Comparison of ENCODE assay signal across 22 cellular contexts in the genomic region with DNA sequence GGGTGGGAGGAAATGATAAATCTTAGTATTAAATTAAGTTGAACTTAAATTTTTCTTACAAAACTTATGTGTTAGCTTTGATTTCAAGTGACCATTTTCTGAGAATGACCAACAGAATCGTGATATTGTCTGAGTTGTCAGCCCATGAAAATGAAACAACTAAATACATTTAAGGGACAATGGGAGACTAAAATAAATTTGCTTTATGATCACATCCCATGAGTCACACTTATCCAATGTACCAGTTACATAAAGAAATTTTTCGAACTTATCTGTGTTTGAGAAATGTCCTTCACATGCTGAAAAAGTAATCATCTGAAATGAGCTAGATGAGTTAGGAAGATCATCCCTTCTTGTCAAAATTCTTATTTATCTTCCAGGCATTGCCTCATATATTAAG.
DNase-seq lines count a peak whose midpoint lies in the region; ATAC-seq, FAIRE-seq and TF ChIP-seq lines count a peak whose summit lies in the region.
"Had no signal": no experiment of that assay in that cellular context is flagged by ENCODE, and none has a peak within 500 bp of the region (broad histone marks: within the 10 kb centered on the region; RNA-seq: fewer than 3 reads in every experiment).

No MANE protein-coding gene starts in this region.

- no peaks in the 10 kb centered on the region for H3K79me2 ChIP-seq in PC-3 (ENCODE audit: low read length)

- peak overlapping the region; percentile 54 for H3K4me2 ChIP-seq in PC-3 (ENCODE audit: low read length)
- H3K4me2 ChIP-seq: A549, BLaER1 had no signal

- CTCF ChIA-PET in PC-3 (lab: Charles Lee) = interaction anchor here (0.6 kb wide), 1 partner anchor 48 kb away, joined by 7 read pairs; no protein-coding TSS in a partner anchor

- H2AFZ ChIP-seq in PC-3 (ENCODE audit: low read length) = peak overlapping the region; percentile 13; the same call in 1 of the 2 replicates

- H3K9me2 ChIP-seq in PC-3 (replicated peaks; ENCODE audit: low read length) = 0 out of 2 replicates have a peak, but pooled peaks cover 3% of the 10 kb centered on the region

- DNase-seq in D721Med (ENCODE audit: insufficient read length, low spot score) = no peak
- peak; percentile 47 for DNase-seq in DMS53 treated with DMSO at 0.1 percent for 48 hours (lab: John Stamatoyannopoulos, UW; ENCODE audit: unreplicated experiment)
- DNase-seq in PC-3 = peak; percentile 65
- DNase-seq in inferior parietal cortex (ENCODE audit: extremely low spot score) = peak; percentile 49
- DNase-seq in frontal cortex (ENCODE audit: low spot score in 2 of 2) = no peak
- DNase-seq in activated CD4-positive, alpha-beta T cell treated with anti-CD3 and anti-CD28 coated beads for 48 hours = no peak
- no peak for DNase-seq in NCI-H2196 treated with DMSO at 0.1 percent for 48 hours (lab: John Stamatoyannopoulos, UW; ENCODE audit: unreplicated experiment)
- DNase-seq: AML-193; BE2C; C1 segment of cervical spinal cord; CD4-positive, alpha-beta memory T cell; CD4-positive, CD25-positive, alpha-beta regulatory T cell; CD8-positive, alpha-beta memory T cell; COR-L47; DMS79 treated with DMSO at 0.1 percent for 48 hours; GF-D8 had no signal

- no peaks in the 10 kb centered on the region for H3K9me3 ChIP-seq in PC-3 (ENCODE audit: low read length)
- H3K9me3 ChIP-seq: A549, BE2C, BLaER1 had no signal

- TF ChIP-seq CTCF in D721Med (IDR thresholded peaks at IDR 0.05; ENCODE audit: insufficient read depth, missing control alignments) (no peak), PC-3 (conservative IDR thresholded peaks at IDR 0.05; ENCODE audit: low read depth, low read length) (no peak)

- ATAC-seq in PC-3 (peak; percentile 83), HG03045 (IDR thresholded peaks at IDR 0.05; ENCODE audit: unreplicated experiment) (no peak)
- ATAC-seq: A549 had no signal

- intact Hi-C loops in PC-3 (cut with micrococcal nuclease) = no loop called here

- POLR2A ChIA-PET in PC-3 (lab: Charles Lee; ENCODE audit: unreplicated experiment) = no interaction called here

- peak overlapping the region; percentile 89 for H3K27ac ChIP-seq in PC-3 (ENCODE audit: low read length)
- H3K27ac ChIP-seq: 22Rv1, A549, BLaER1 had no signal

- FAIRE-seq in D721Med (lab: Jason Lieb, UNC) = peak; percentile 11
- no peak for FAIRE-seq in frontal cortex (lab: Jason Lieb, UNC)
- FAIRE-seq: A549, G401.6, GM12891 had no signal

- no peaks in the 10 kb centered on the region for H3K27me3 ChIP-seq in PC-3 (ENCODE audit: low read length)
- H3K27me3 ChIP-seq: BE2C, BLaER1 had no signal

- peak overlapping the region; percentile 31; the same call in 1 of the 2 replicates for H3K9ac ChIP-seq in PC-3 (ENCODE audit: low read length)
- H3K9ac ChIP-seq: BLaER1 had no signal

- no peaks in the 10 kb centered on the region for H3F3A ChIP-seq in PC-3 (ENCODE audit: low read length, unreplicated experiment)

- H4K20me1 ChIP-seq in PC-3 (ENCODE audit: low read length) = no peaks in the 10 kb centered on the region
- H4K20me1 ChIP-seq: BLaER1 had no signal

- H3K4me3 ChIP-seq in PC-3 (ENCODE audit: low read length) = no peak overlapping the region
- H3K4me3 ChIP-seq: A549, BLaER1 had no signal

- H3K36me3 ChIP-seq in PC-3 (ENCODE audit: low read depth, low read length) = no peaks in the 10 kb centered on the region
- H3K36me3 ChIP-seq: BE2C, BLaER1 had no signal

- BruUV-seq in PC-3 (replicated peaks; lab: Mats Ljungman, UMichigan) = no TSS peak

- peaks cover 34% of the 10 kb centered on the region for H3K4me1 ChIP-seq in PC-3 (ENCODE audit: insufficient read depth, low read length)
- H3K4me1 ChIP-seq: A549, BE2C, BLaER1 had no signal

Comparison
In these comparisons a context has a peak if more than half of its experiments do, and no peak if none do; other contexts are left out.
1. DNase-seq: peak in DMS53 treated with DMSO at 0.1 percent for 48 hours (single experiment), PC-3 (single experiment) and inferior parietal cortex (single experiment); none in D721Med (single experiment), frontal cortex (0 of 2), activated CD4-positive, alpha-beta T cell treated with anti-CD3 and anti-CD28 coated beads for 48 hours (single experiment) and NCI-H2196 treated with DMSO at 0.1 percent for 48 hours (single experiment).